ENCODE assay signal across 13 cellular contexts in the genomic region with DNA sequence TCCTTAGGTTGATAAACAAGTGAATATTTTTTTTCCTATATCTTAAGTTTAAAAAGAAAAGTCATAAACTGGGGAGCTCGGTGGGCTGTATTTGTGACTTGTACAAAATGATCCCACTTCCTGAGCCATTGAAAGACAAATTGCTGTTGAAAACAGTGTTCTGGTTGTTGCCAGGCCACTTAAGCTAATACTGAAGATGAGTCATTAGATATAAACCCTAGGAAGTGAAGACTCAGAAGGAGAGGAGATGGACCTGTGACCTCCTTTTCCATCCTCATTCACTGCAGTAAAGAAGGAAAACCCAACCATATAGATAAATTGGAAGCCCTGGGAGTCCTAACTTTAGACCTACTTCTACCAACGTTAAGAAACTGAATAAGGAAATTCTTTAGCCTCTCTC. TPM values are rescaled to one million over a fixed set of nuclear protein-coding genes. Genes with fewer than 3 reads are reported as not detected.
A peak's percentile ranks its signal among the peaks of the same experiment; 100 is the strongest.
DNase-seq lines count a peak whose midpoint lies in the region; ATAC-seq and TF ChIP-seq lines count a peak whose summit lies in the region.
"Had no signal": no experiment of that assay in that cellular context is flagged by ENCODE, and none has a peak within 500 bp of the region (broad histone marks: within the 10 kb centered on the region; RNA-seq: fewer than 3 reads in every experiment).

No MANE protein-coding gene starts in this region.

- H3K4me2 ChIP-seq in HCT116 (ENCODE audit: low read length) (peak overlapping the region; percentile 62), SK-N-SH (peak overlapping the region; percentile 42; the same call in 1 of the 2 replicates), skeletal muscle satellite cell (ENCODE audit: low read length) (peak overlapping the region; percentile 61)

- CTCF ChIA-PET in HCT116 (lab: Charles Lee) (interaction anchor here (0.9 to 1.2 kb wide), 2 partner anchors 91 to 115 kb away, joined by 3 read pairs; no protein-coding TSS in a partner anchor), SK-N-SH (lab: Yijun Ruan, JAX) (interaction anchor here (1.3 to 1.6 kb wide), 2 partner anchors 23 to 115 kb away, joined by 3 to 5 read pairs; no protein-coding TSS in a partner anchor)

- TF ChIP-seq POLR2A in HCT116 (IDR thresholded peaks at IDR 0.05; ENCODE audit: borderline replicate concordance, extremely low read depth, insufficient read depth, insufficient read length): no peak

- H3K9ac ChIP-seq in HCT116 (ENCODE audit: low read length) (peak overlapping the region; percentile 22; the same call in 1 of the 2 replicates), SK-N-SH (peak overlapping the region; percentile 47), skeletal muscle satellite cell (ENCODE audit: low read depth, low read length) (peak overlapping the region; percentile 35)

- H3K9me2 ChIP-seq in HCT116 (ENCODE audit: insufficient read depth): no peaks in the 10 kb centered on the region
- H3K9me2 ChIP-seq in SK-N-SH: no peaks in the 10 kb centered on the region

- intact Hi-C loops in HCT116 (cut with micrococcal nuclease): loop anchor here (2.0 to 5.0 kb wide), 2 partner anchors 46 to 62 kb away; a partner anchor contains a TSS

- TF ChIP-seq EP300 in SK-N-SH (IDR thresholded peaks at IDR 0.05; ENCODE audit: borderline replicate concordance in 1 of 2, low read depth in 1 of 2, low read length in 1 of 2): peak in 1 of 2 experiments; percentile 79; a peak in 2 of 4 replicates

- H3K27me3 ChIP-seq in HCT116 (ENCODE audit: insufficient read depth, low read length): no peaks in the 10 kb centered on the region
- no peaks in the 10 kb centered on the region for H3K27me3 ChIP-seq in SK-N-SH (ENCODE audit: insufficient read depth)
- H3K27me3 ChIP-seq in skeletal muscle satellite cell (ENCODE audit: control insufficient read depth, insufficient read depth, low read length): no peaks in the 10 kb centered on the region
- H3K27me3 ChIP-seq: gastrocnemius medialis, pancreas had no signal

- H3K79me2 ChIP-seq in HCT116 (ENCODE audit: insufficient read depth, low read length) (no peaks in the 10 kb centered on the region), SK-N-SH (ENCODE audit: insufficient read depth) (no peaks in the 10 kb centered on the region)

- no peaks in the 10 kb centered on the region for H3K36me3 ChIP-seq in HCT116 (ENCODE audit: control insufficient read depth in 1 of 2, insufficient read depth in 2 of 2, low read length in 2 of 2)
- no peaks in the 10 kb centered on the region for H3K36me3 ChIP-seq in SK-N-SH (replicated peaks in 1 of 2; ENCODE audit: control insufficient read depth in 1 of 2, insufficient read depth in 2 of 2, low read length in 1 of 2)
- H3K36me3 ChIP-seq in skeletal muscle satellite cell (ENCODE audit: insufficient read depth, low read length): no peaks in the 10 kb centered on the region
- H3K36me3 ChIP-seq: gastrocnemius medialis, pancreas had no signal

- no peaks in the 10 kb centered on the region for H3K9me3 Mint-ChIP-seq in activated T-cell treated with anti-CD3 and anti-CD28 coated beads, Interleukin-2, amount 50 U/mL, for 72 hours

- peaks cover 7% of the 10 kb centered on the region for H3K27me3 Mint-ChIP-seq in activated T-cell treated with anti-CD3 and anti-CD28 coated beads, Interleukin-2, amount 50 U/mL, for 72 hours (ENCODE audit: low read depth)

- H3K27ac Mint-ChIP-seq in activated T-cell treated with anti-CD3 and anti-CD28 coated beads, Interleukin-2, amount 50 U/mL, for 72 hours: no peak overlapping the region

- DNase-seq in HCT116 (ENCODE audit: low read depth, low spot score): peak; percentile 56
- DNase-seq in SK-N-SH: no peak
- DNase-seq in fibroblast of villous mesenchyme (ENCODE audit: low read depth): peak; percentile 68
- no peak for DNase-seq in activated naive CD4-positive, alpha-beta T cell treated with anti-CD3 and anti-CD28 coated beads, Interleukin-2, amount 50 U/mL, for 16 hours
- DNase-seq in Ammon's horn (ENCODE audit: low spot score): no peak
- no peak for DNase-seq in activated T-cell treated with anti-CD3 and anti-CD28 coated beads, Interleukin-2, amount 50 U/mL, for 72 hours
- DNase-seq: gastrocnemius medialis, NCI-H345, pancreas, RPMI8226 had no signal

- no peaks in the 10 kb centered on the region for H3K9me3 ChIP-seq in HCT116 (ENCODE audit: control insufficient read depth in 1 of 2, insufficient read depth in 1 of 2, low read depth in 1 of 2, low read length in 2 of 2)
- no peaks in the 10 kb centered on the region for H3K9me3 ChIP-seq in SK-N-SH
- no peaks in the 10 kb centered on the region for H3K9me3 ChIP-seq in skeletal muscle satellite cell (replicated peaks; ENCODE audit: low read length)
- H3K9me3 ChIP-seq: gastrocnemius medialis, pancreas had no signal

- ATAC-seq in HCT116 (peak; percentile 68), HG02759 (IDR thresholded peaks at IDR 0.05; ENCODE audit: unreplicated experiment) (no peak)
- no peak for ATAC-seq in activated T-cell treated with anti-CD3 and anti-CD28 coated beads, Interleukin-2, amount 50 U/mL, for 72 hours (replicated peaks in 1 of 2)
- ATAC-seq: gastrocnemius medialis had no signal

- TF ChIP-seq CTCF in HCT116 (IDR thresholded peaks at IDR 0.05 in 2 of 3, conservative IDR thresholded peaks at IDR 0.05 in 1 of 3; ENCODE audit: borderline replicate concordance in 1 of 3, insufficient read depth in 1 of 3, low read depth in 2 of 3, low read length in 2 of 3): no peak
- no peak for TF ChIP-seq CTCF in SK-N-SH (IDR thresholded peaks at IDR 0.05)
- no peak for TF ChIP-seq CTCF in fibroblast of villous mesenchyme (IDR thresholded peaks at IDR 0.05; ENCODE audit: insufficient read depth, low read depth, low read length)

- peaks cover 26% of the 10 kb centered on the region for H3F3A ChIP-seq in SK-N-SH (replicated peaks; ENCODE audit: insufficient read depth)

- BruUV-seq in HCT116 (replicated peaks; lab: Mats Ljungman, UMichigan): no TSS peak

- no peak overlapping the region for H3K4me3 Mint-ChIP-seq in activated T-cell treated with anti-CD3 and anti-CD28 coated beads, Interleukin-2, amount 50 U/mL, for 72 hours

- peak overlapping the region; percentile 62; the same call in 1 of the 2 replicates for H3K27ac ChIP-seq in HCT116 (ENCODE audit: low read depth, low read length)
- peak overlapping the region; percentile 85 to 92; a peak in 3 of 4 replicates for H3K27ac ChIP-seq in SK-N-SH (ENCODE audit: low read depth in 2 of 2, low read length in 1 of 2)
- H3K27ac ChIP-seq: gastrocnemius medialis, pancreas, VCaP had no signal

- no peaks in the 10 kb centered on the region for H3K36me3 Mint-ChIP-seq in activated T-cell treated with anti-CD3 and anti-CD28 coated beads, Interleukin-2, amount 50 U/mL, for 72 hours (ENCODE audit: insufficient read depth in 2 of 2)

- H3K4me1 ChIP-seq in HCT116 (ENCODE audit: control insufficient read depth in 1 of 2, insufficient read depth in 2 of 2, low read length in 2 of 2) (peaks cover 21 to 34% of the 10 kb centered on the region in 2 experiments), SK-N-SH (ENCODE audit: control insufficient read depth in 1 of 2, insufficient read depth in 2 of 2, low read depth in 1 of 2, low read length in 1 of 2) (peaks cover 0 to 28% of the 10 kb centered on the region in 2 experiments), skeletal muscle satellite cell (ENCODE audit: control insufficient read depth, insufficient read depth, low read length) (peaks cover 36% of the 10 kb centered on the region)
- H3K4me1 ChIP-seq: gastrocnemius medialis, pancreas had no signal

- POLR2A ChIA-PET in HCT116 (lab: Charles Lee): no interaction called here
- POLR2A ChIA-PET in SK-N-SH (lab: Yijun Ruan, JAX): no interaction called here

- WGBS in SK-N-SH (ENCODE audit: low lambda C conversion rate): 12% methylated on average over 2 of the region's 2 CpGs

- H4K20me1 ChIP-seq in HCT116 (ENCODE audit: insufficient read depth): no peaks in the 10 kb centered on the region
- H4K20me1 ChIP-seq in SK-N-SH (ENCODE audit: insufficient read depth): no peaks in the 10 kb centered on the region

- peak overlapping the region in 1 of 2 experiments; percentile 10; a peak in 2 of 4 replicates for H3K4me3 ChIP-seq in HCT116 (replicated peaks in 1 of 2; ENCODE audit: low read depth in 1 of 2, low read length in 2 of 2)
- H3K4me3 ChIP-seq in SK-N-SH (ENCODE audit: low read depth in 2 of 2, low read length in 1 of 2): no peak overlapping the region
- H3K4me3 ChIP-seq in fibroblast of villous mesenchyme (ENCODE audit: low read depth, low read length): no peak overlapping the region
- peak overlapping the region; percentile 23 for H3K4me3 ChIP-seq in skeletal muscle satellite cell (ENCODE audit: low read length)
- H3K4me3 ChIP-seq: gastrocnemius medialis, pancreas had no signal

- H3K4me1 Mint-ChIP-seq in activated T-cell treated with anti-CD3 and anti-CD28 coated beads, Interleukin-2, amount 50 U/mL, for 72 hours (ENCODE audit: low read depth): no peaks in the 10 kb centered on the region

- TF ChIP-seq RAD21 in HCT116 (IDR thresholded peaks at IDR 0.05; ENCODE audit: low read depth) (peak; percentile 28; the same call in 1 of the 2 replicates), SK-N-SH (IDR thresholded peaks at IDR 0.05; ENCODE audit: low read length) (no peak)

- RAD21 ChIA-PET in HCT116 (lab: Charles Lee; ENCODE audit: low non-redundant PET in 1 of 2, low total read pairs in 2 of 2, uncharacterized antibody in 2 of 2, unreplicated experiment in 2 of 2): no interaction called here

- peak overlapping the region; percentile 88 for H2AFZ ChIP-seq in HCT116 (ENCODE audit: low read depth, low read length, poor library complexity, severe bottlenecking)
- H2AFZ ChIP-seq in SK-N-SH (ENCODE audit: low read depth): peak overlapping the region; percentile 53; the same call in 1 of the 2 replicates

TF ChIP-seq in HCT116, 20 proteins besides CTCF, POLR2A, EP300 and RAD21 (continues in another document):
- TF ChIP-seq YY1 (IDR thresholded peaks at IDR 0.05; ENCODE audit: extremely low read depth, insufficient replicate concordance, low read depth, low read length) (no peak), SIN3A (IDR thresholded peaks at IDR 0.05; ENCODE audit: low read depth) (no peak), POLR2AphosphoS5 (IDR thresholded peaks at IDR 0.05; ENCODE audit: low read depth, low read length) (no peak), FOSL1 (IDR thresholded peaks at IDR 0.05; ENCODE audit: low read depth) (peak; percentile 81)

TF ChIP-seq in SK-N-SH, 30 proteins besides CTCF, POLR2A, EP300 and RAD21 (continues in another document):
- TF ChIP-seq, protein P1, sequence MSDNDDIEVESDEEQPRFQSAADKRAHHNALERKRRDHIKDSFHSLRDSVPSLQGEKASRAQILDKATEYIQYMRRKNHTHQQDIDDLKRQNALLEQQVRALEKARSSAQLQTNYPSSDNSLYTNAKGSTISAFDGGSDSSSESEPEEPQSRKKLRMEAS (IDR thresholded peaks at IDR 0.05; ENCODE audit: low read depth): 0 out of 2 replicates have a peak, but pooled peaks have one; percentile 20
- peak; percentile 56 for TF ChIP-seq NFIC (IDR thresholded peaks at IDR 0.05; ENCODE audit: borderline replicate concordance)

RNA-seq across cellular contexts. Expression of a gene that starts 46.2 kb away (rescaled TPM):
- 93.3 TPM for total RNA-seq in HCT116 (2021; ENCODE audit: unreplicated experiment)
- 127 and 128 TPM in 2 replicates for polyA plus RNA-seq in HCT116 (2012)
- polyA plus RNA-seq in SK-N-SH (2012; rRNA removed): 105 and 249 TPM in 2 replicates
- 307 and 310 TPM in 2 replicates for polyA plus RNA-seq in SK-N-SH (2012; cell fraction: cytosol; rRNA removed)
- polyA plus RNA-seq in SK-N-SH (2012; cell fraction: nucleus; rRNA removed): 312 and 337 TPM in 2 replicates
- total RNA-seq in fibroblast of villous mesenchyme: 180 and 242 TPM in 2 replicates
- total RNA-seq in skeletal muscle satellite cell (2012; rRNA removed): 156 and 508 TPM in 2 replicates
- 10 to 100 TPM; 62.9 to 81.6 TPM for total RNA-seq in activated T-cell treated with anti-CD3 and anti-CD28 coated beads, Interleukin-2, amount 50 U/mL, for 72 hours

Comparison
In these comparisons a context has a peak if more than half of its experiments do, and no peak if none do; other contexts are left out.
1. DNase-seq: peak in HCT116 (single experiment) and fibroblast of villous mesenchyme (single experiment); none in SK-N-SH (single experiment), activated naive CD4-positive, alpha-beta T cell treated with anti-CD3 and anti-CD28 coated beads, Interleukin-2, amount 50 U/mL, for 16 hours (single experiment), Ammon's horn (single experiment) and activated T-cell treated with anti-CD3 and anti-CD28 coated beads, Interleukin-2, amount 50 U/mL, for 72 hours (0 of 2).
2. Peak in every context shown above with its lines, with median percentiles within 50 percentile points of each other: H3K4me2 ChIP-seq and H3K9ac ChIP-seq.